In genomic region chr19:46216612-46217011, GRCh38 we compare ENCODE assay signal across 42 cellular contexts. TPM values are rescaled to one million over a fixed set of nuclear protein-coding genes. Genes with fewer than 3 reads are reported as not detected.
"Had no signal": no experiment of that assay in that cellular context is flagged by ENCODE, and none has a peak within 500 bp of the region (broad histone marks: within the 10 kb centered on the region; RNA-seq: fewer than 3 reads in every experiment).

No MANE protein-coding gene starts in this region.

- ATAC-seq: activated CD8-positive, alpha-beta memory T cell treated with anti-CD3 and anti-CD28 coated beads, Interleukin-2, amount 10 ng/mL, durations not matched to agents 7 days and 5 days; Right ventricle myocardium inferior; SK-N-SH treated with all-trans-retinoic acid at 6 μM for 48 hours had no signal

- H3K9me3 Mint-ChIP-seq: activated CD4-positive, alpha-beta memory T cell treated with anti-CD3 and anti-CD28 coated beads, Interleukin-2, amount 10 ng/mL, durations not matched to agents 7 days and 5 days had no signal

- H3K4me1 Mint-ChIP-seq: activated CD4-positive, alpha-beta memory T cell treated with anti-CD3 and anti-CD28 coated beads, Interleukin-2, amount 10 ng/mL, durations not matched to agents 7 days and 5 days; activated CD8-positive, alpha-beta memory T cell treated with anti-CD3 and anti-CD28 coated beads, Interleukin-2, amount 10 ng/mL, durations not matched to agents 7 days and 5 days; activated naive CD8-positive, alpha-beta T cell treated with anti-CD3 and anti-CD28 coated beads for 36 hours had no signal

- H3K27ac Mint-ChIP-seq: activated CD4-positive, alpha-beta memory T cell treated with anti-CD3 and anti-CD28 coated beads, Interleukin-2, amount 10 ng/mL, durations not matched to agents 7 days and 5 days; activated CD8-positive, alpha-beta memory T cell treated with anti-CD3 and anti-CD28 coated beads, Interleukin-2, amount 10 ng/mL, durations not matched to agents 7 days and 5 days; activated naive CD8-positive, alpha-beta T cell treated with anti-CD3 and anti-CD28 coated beads for 36 hours had no signal

- H3K36me3 ChIP-seq: brain microvascular endothelial cell, MG63, WERI-Rb-1 had no signal

- DNase-seq: activated CD4-positive, alpha-beta memory T cell treated with anti-CD3 and anti-CD28 coated beads, Interleukin-2, amount 10 ng/mL, durations not matched to agents 7 days and 5 days; activated CD4-positive, alpha-beta T cell treated with anti-CD3 and anti-CD28 coated beads for 1 hour; activated CD4-positive, alpha-beta T cell treated with anti-CD3 and anti-CD28 coated beads for 48 hours; activated CD4-positive, CD25-positive, alpha-beta regulatory T cell; activated CD8-positive, alpha-beta memory T cell treated with anti-CD3 and anti-CD28 coated beads for 24 hours; activated CD8-positive, alpha-beta memory T cell treated with anti-CD3 and anti-CD28 coated beads, Interleukin-2, amount 10 ng/mL, durations not matched to agents 7 days and 5 days; activated CD8-positive, alpha-beta memory T cell treated with anti-CD3 and anti-CD28 coated beads, Interleukin-2, amount 50 U/mL, for 48 hours; activated effector memory CD4-positive, alpha-beta T cell treated with Interleukin-2 at 50 U/mL for 16 hours; activated naive CD4-positive, alpha-beta T cell treated with anti-CD3 and anti-CD28 coated beads, Interleukin-2, amount 50 U/mL, for 16 hours; activated naive CD8-positive, alpha-beta T cell treated with anti-CD3 and anti-CD28 coated beads for 36 hours; activated T-cell treated with anti-CD3 and anti-CD28 coated beads, Interleukin-2, amount 50 U/mL, for 48 hours; amniotic stem cell; aorta; brain microvascular endothelial cell; central memory CD4-positive, alpha-beta T cell; Kasumi-1; KG1; MG63; NCI-H1092 treated with DMSO at 0.1 percent for 48 hours; NCI-H1417; NCI-H146; NCI-H187; NCI-H2029 treated with DMSO at 0.1 percent for 48 hours; NCI-H2107; NCI-H510A; NCI-H526; NCI-H774; PC-9; SIG-M5; SW 1271; T-helper 1 cell; T-helper 2 cell; T-helper 9 cell; WERI-Rb-1 had no signal

- H3K4me3 ChIP-seq: MG63, PC-9 had no signal

- H2AFZ ChIP-seq: PC-9 had no signal

- H3K27ac ChIP-seq: brain microvascular endothelial cell, PC-9, RWPE1 had no signal

- H3K36me3 Mint-ChIP-seq: activated CD8-positive, alpha-beta memory T cell treated with anti-CD3 and anti-CD28 coated beads, Interleukin-2, amount 10 ng/mL, durations not matched to agents 7 days and 5 days; activated naive CD8-positive, alpha-beta T cell treated with anti-CD3 and anti-CD28 coated beads for 36 hours had no signal

- H3K4me3 Mint-ChIP-seq: activated CD4-positive, alpha-beta memory T cell treated with anti-CD3 and anti-CD28 coated beads, Interleukin-2, amount 10 ng/mL, durations not matched to agents 7 days and 5 days; activated CD8-positive, alpha-beta memory T cell treated with anti-CD3 and anti-CD28 coated beads, Interleukin-2, amount 10 ng/mL, durations not matched to agents 7 days and 5 days; activated naive CD8-positive, alpha-beta T cell treated with anti-CD3 and anti-CD28 coated beads for 36 hours had no signal

- H3K4me2 ChIP-seq: PC-9 had no signal

- H3K9me3 ChIP-seq: MG63 had no signal

- FAIRE-seq: colon, RCC 7860 had no signal

RNA-seq across cellular contexts. Expression of gene IGFL1, which starts 12.9 kb away (rescaled TPM):
- total RNA-seq: activated CD4-positive, alpha-beta memory T cell treated with anti-CD3 and anti-CD28 coated beads, Interleukin-2, amount 10 ng/mL, durations not matched to agents 7 days and 5 days; activated CD8-positive, alpha-beta memory T cell treated with anti-CD3 and anti-CD28 coated beads, Interleukin-2, amount 10 ng/mL, durations not matched to agents 7 days and 5 days; activated naive CD8-positive, alpha-beta T cell treated with anti-CD3 and anti-CD28 coated beads for 36 hours; aorta; cerebellum; OCI-LY7; Right ventricle myocardium inferior; SK-MEL-5 had no signal
- polyA plus RNA-seq: aorta had no signal
